In genomic region chr11:65366340-65366773, GRCh38 we compare ENCODE assay signal across 8 cellular contexts. TPM values are rescaled to one million over a fixed set of nuclear protein-coding genes. Genes with fewer than 3 reads are reported as not detected.
DNase-seq lines count a peak whose midpoint lies in the region; ATAC-seq and TF ChIP-seq lines count a peak whose summit lies in the region.

No MANE protein-coding gene starts in this region.

- H3K4me1 ChIP-seq in ACC112 (ENCODE audit: control insufficient read depth, insufficient read depth, low read length, unreplicated experiment) (peaks cover 6% of the 10 kb centered on the region), mucosa of descending colon (ENCODE audit: low read depth) (no peaks in the 10 kb centered on the region)

- H2AFZ ChIP-seq in ACC112 (ENCODE audit: low read length, unreplicated experiment): peak overlapping the region; percentile 47

- ATAC-seq in mucosa of descending colon (peak; percentile 93), HG03045 (IDR thresholded peaks at IDR 0.05; ENCODE audit: unreplicated experiment) (no peak), GM18520 (IDR thresholded peaks at IDR 0.05; ENCODE audit: unreplicated experiment) (no peak)

- intact Hi-C loops in mucosa of descending colon (cut with DNase I, micrococcal nuclease): loop anchor here (5.0 kb wide), 1 partner anchor 146 kb away; no protein-coding TSS in a partner anchor

- H3K4me3 ChIP-seq in ACC112 (ENCODE audit: low read depth, low read length): no peak overlapping the region
- no peak overlapping the region for H3K4me3 ChIP-seq in GM12864 (ENCODE audit: low read depth, low read length)
- H3K4me3 ChIP-seq in mucosa of descending colon: no peak overlapping the region

- H3K79me2 ChIP-seq in ACC112 (ENCODE audit: control insufficient read depth, insufficient read depth, low read length, unreplicated experiment): no peaks in the 10 kb centered on the region

- H3K27me3 ChIP-seq in ACC112 (ENCODE audit: insufficient read depth, low read length): no peaks in the 10 kb centered on the region

- no peak overlapping the region for H3K27ac ChIP-seq in ACC112 (ENCODE audit: low read depth, low read length)

- H3K36me3 ChIP-seq in ACC112 (ENCODE audit: insufficient read depth, low read length) (no peaks in the 10 kb centered on the region), mucosa of descending colon (ENCODE audit: low read depth) (no peaks in the 10 kb centered on the region)

- DNase-seq in GM12864 (ENCODE audit: low read depth) (peak; percentile 27), NCI-H1436 (lab: John Stamatoyannopoulos, UW) (peak; percentile 72), SK-N-DZ (ENCODE audit: low spot score) (peak; percentile 83), epidermal melanocyte (ENCODE audit: insufficient read length, low spot score) (peak; percentile 93), mucosa of descending colon (peak in 1 of 3 donors; percentile 51)

- H3K9me3 ChIP-seq in mucosa of descending colon: no peaks in the 10 kb centered on the region

- TF ChIP-seq CTCF in GM12864 (IDR thresholded peaks at IDR 0.05; ENCODE audit: low read depth, low read length, missing control alignments) (peak; percentile 84), mucosa of descending colon (IDR thresholded peaks at IDR 0.05) (peak; percentile 58)

RNA-seq across cellular contexts. Expression of gene TIGD3, which starts 11.8 kb away (rescaled TPM):
- 6.0 and 6.7 TPM in 2 replicates for polyA plus RNA-seq in SK-N-DZ (2014; cell fraction: cytosol; rRNA removed)
- 4.2 and 5.5 TPM in 2 replicates for polyA plus RNA-seq in SK-N-DZ (2014; cell fraction: nucleus; rRNA removed)
- under 1 TPM in 2 of 3 donors, not detected in 1; 0.14 to 0.53 TPM for total RNA-seq in mucosa of descending colon

RNA-seq across cellular contexts. Expression of gene SLC25A45, which starts 16.1 kb away (rescaled TPM):
- 2.4 and 3.9 TPM in 2 replicates for polyA plus RNA-seq in SK-N-DZ (2014; cell fraction: cytosol; rRNA removed)
- 2.0 and 7.1 TPM in 2 replicates for polyA plus RNA-seq in SK-N-DZ (2014; cell fraction: nucleus; rRNA removed)
- 10 to 100 TPM in 2 of 3 donors, 1 to 10 TPM in 1; 8.0 to 10.5 (median 10.1) TPM for total RNA-seq in mucosa of descending colon

RNA-seq across cellular contexts. Expression of gene FRMD8, which starts 20.1 kb away (rescaled TPM):
- 25.3 and 31.8 TPM in 2 replicates for polyA plus RNA-seq in SK-N-DZ (2014; cell fraction: cytosol; rRNA removed)
- polyA plus RNA-seq in SK-N-DZ (2014; cell fraction: nucleus; rRNA removed): 28.6 and 39.3 TPM in 2 replicates
- 10 to 100 TPM; 27.1 to 44.1 (median 42.3) TPM for total RNA-seq in mucosa of descending colon

RNA-seq across cellular contexts. Expression of gene DPF2, which starts 32.7 kb away (rescaled TPM):
- 41.3 and 44.7 TPM in 2 replicates for polyA plus RNA-seq in SK-N-DZ (2014; cell fraction: cytosol; rRNA removed)
- 38.9 and 45.8 TPM in 2 replicates for polyA plus RNA-seq in SK-N-DZ (2014; cell fraction: nucleus; rRNA removed)
- total RNA-seq in mucosa of descending colon: 10 to 100 TPM; 32.8 to 62.9 (median 35.5) TPM

RNA-seq across cellular contexts. Expression of gene CDC42EP2, which starts 51.7 kb away (rescaled TPM):
- polyA plus RNA-seq in SK-N-DZ (2014; cell fraction: cytosol; rRNA removed): 0.08 and 0.54 TPM in 2 replicates
- 0.64 and 0.82 TPM in 2 replicates for polyA plus RNA-seq in SK-N-DZ (2014; cell fraction: nucleus; rRNA removed)
- 10 to 100 TPM in 2 of 3 donors, 1 to 10 TPM in 1; 7.0 to 27.4 (median 11.6) TPM for total RNA-seq in mucosa of descending colon
